ENCODE assay signal across 1 cellular context in genomic region chr12:105740337-105740736, GRCh38.
TF ChIP-seq lines count a peak whose summit lies in the region.

No MANE protein-coding gene starts in this region.

TF ChIP-seq in GM23338, 12 proteins besides CTCF, POLR2A, EP300 and RAD21:
- peak; percentile 86 for TF ChIP-seq ZNF462 (CRISPR knock-in tag; IDR thresholded peaks at IDR 0.05)
- no peak for TF ChIP-seq ZNF114 (CRISPR knock-in tag; IDR thresholded peaks at IDR 0.05)
